ENCODE assay signal across 12 cellular contexts in the genomic region with DNA sequence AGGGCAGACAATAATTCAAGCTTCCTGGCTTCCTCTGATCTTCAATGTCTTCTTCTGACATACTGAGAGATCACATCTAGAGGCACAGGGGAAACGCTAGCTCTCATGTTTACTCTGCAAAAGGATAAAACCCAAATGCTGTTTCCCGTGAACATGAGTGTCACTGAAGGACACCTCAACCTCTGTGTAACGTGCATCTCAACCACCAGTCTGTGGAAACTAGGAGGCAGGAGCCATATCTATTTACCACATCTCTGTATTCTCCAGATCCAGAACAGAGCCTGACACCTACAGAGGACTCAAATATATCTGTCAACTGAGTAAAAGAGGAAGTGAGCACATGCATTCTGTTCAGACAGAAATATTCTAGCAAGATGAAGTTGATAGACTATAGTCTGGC.
DNase-seq lines count a peak whose midpoint lies in the region; ATAC-seq lines count a peak whose summit lies in the region.
"Had no signal": no experiment of that assay in that cellular context is flagged by ENCODE, and none has a peak within 500 bp of the region (broad histone marks: within the 10 kb centered on the region; RNA-seq: fewer than 3 reads in every experiment).

No MANE protein-coding gene starts in this region.

- H3K9me3 Mint-ChIP-seq in naive B cell, result peaks cover 0 to 7% (median 0%) of the 10 kb centered on the region in 7 donors

- no peaks in the 10 kb centered on the region for H3K36me3 Mint-ChIP-seq in naive B cell

- peak overlapping the region; percentile 32 to 87 (median 76) for H3K4me3 Mint-ChIP-seq in naive B cell

- ATAC-seq in GM21786 (IDR thresholded peaks at IDR 0.05; ENCODE audit: unreplicated experiment) (peak; percentile 71), naive B cell (ENCODE audit: low read depth in 2 of 2) (peak; percentile 89 to 90), HG03457 (IDR thresholded peaks at IDR 0.05; ENCODE audit: unreplicated experiment) (no peak)

- peak; percentile 16 for DNase-seq in NOMO-1 treated with DMSO at 0.1 percent for 48 hours (lab: John Stamatoyannopoulos, UW; ENCODE audit: unreplicated experiment)
- DNase-seq in NOMO-1 treated with dmso at 0.1 percent for 144 hours (lab: John Stamatoyannopoulos, UW; ENCODE audit: unreplicated experiment), result no peak
- DNase-seq in Kasumi-1 (lab: John Stamatoyannopoulos, UW), result peak; percentile 78 to 80
- DNase-seq in naive B cell, result peak; percentile 39
- no peak for DNase-seq in inferior parietal cortex (ENCODE audit: extremely low spot score)
- no peak for DNase-seq in H4 (ENCODE audit: low spot score)
- DNase-seq: 8988T, DMS153, NCI-H1105, NCI-H748 treated with DMSO at 0.1 percent for 48 hours had no signal

- H3K4me1 Mint-ChIP-seq in naive B cell, result peaks cover 40 to 49% (median 44%) of the 10 kb centered on the region in 3 donors

- H3K27ac Mint-ChIP-seq in naive B cell, result peak overlapping the region; percentile 1 to 90 (median 39)

- H3K27me3 Mint-ChIP-seq in naive B cell, result peaks cover 0 to 10% (median 0%) of the 10 kb centered on the region in 3 donors

Comparison
In these comparisons a context has a peak if more than half of its experiments do, and no peak if none do; other contexts are left out.
1. DNase-seq: peak in NOMO-1 treated with DMSO at 0.1 percent for 48 hours (single experiment), Kasumi-1 (2 of 2) and naive B cell (single experiment); none in NOMO-1 treated with dmso at 0.1 percent for 144 hours (single experiment), inferior parietal cortex (single experiment) and H4 (single experiment).